In the genomic region with DNA sequence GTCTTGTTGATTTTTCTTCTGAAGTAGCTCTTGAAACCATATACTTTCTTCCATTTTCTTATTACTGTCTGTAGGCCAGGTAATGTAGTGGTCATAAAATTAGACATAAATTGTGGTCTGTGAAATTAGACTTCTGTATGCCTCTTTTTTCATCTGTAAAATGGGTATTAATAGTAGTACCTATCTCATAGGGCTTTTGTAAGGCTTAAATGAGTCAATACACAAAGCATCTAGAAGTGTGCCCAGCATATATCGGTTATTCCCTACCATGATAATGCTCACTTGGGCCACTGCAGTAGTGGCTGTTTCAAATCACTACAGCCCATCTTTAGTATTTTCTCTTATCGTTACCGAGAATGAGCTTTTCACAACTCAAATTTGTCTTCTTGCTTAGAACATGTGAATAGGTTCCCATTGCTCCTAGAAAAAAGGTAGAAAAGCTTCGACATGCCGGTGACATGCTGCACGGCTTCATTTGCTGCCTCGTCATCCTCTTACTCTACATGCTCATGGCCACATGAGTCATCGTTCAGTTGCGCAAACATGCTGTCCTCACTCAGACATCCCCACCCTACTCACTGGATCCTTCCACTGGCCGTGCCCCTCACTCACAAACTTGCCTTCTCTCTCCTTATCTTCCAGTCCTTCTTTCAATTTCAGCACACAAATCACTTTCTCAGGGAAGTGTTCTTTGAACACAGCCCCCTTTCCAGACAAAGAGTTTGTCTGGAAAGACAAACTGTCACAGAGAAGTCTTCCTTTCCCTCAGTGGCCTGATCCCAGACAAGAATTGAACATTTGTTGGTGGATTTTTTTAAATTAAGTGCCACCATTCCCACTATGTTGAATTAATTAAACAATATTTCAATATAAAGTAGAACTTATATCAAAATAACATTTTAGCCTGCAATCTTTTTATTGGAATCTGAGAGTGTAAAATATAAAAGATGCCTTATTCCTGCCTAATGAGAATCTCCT, we compare ENCODE assay signal across 8 cellular contexts. TPM values are rescaled to one million over a fixed set of nuclear protein-coding genes. Genes with fewer than 3 reads are reported as not detected.
DNase-seq lines count a peak whose midpoint lies in the region; ATAC-seq and TF ChIP-seq lines count a peak whose summit lies in the region.

No MANE protein-coding gene starts in this region.

- POLR2A ChIA-PET in BJ (lab: Charles Lee): no interaction called here

- H3K27ac ChIP-seq in colonic mucosa: no peak overlapping the region

- ATAC-seq in natural killer cell treated with Interleukin-12 subunit alpha and Interleukin-12 subunit beta and Interleukin-15 and Interleukin-18, amount 100 ng/mL, for 72 hours: peak; percentile 81 to 82
- ATAC-seq in GM18870 (IDR thresholded peaks at IDR 0.05; ENCODE audit: unreplicated experiment) (no peak), GM18517 (IDR thresholded peaks at IDR 0.05; ENCODE audit: unreplicated experiment) (no peak)

- no peak overlapping the region for H3K4me3 ChIP-seq in BJ (ENCODE audit: low read depth, low read length)
- no peak overlapping the region for H3K4me3 ChIP-seq in colonic mucosa

- H3K4me3 Mint-ChIP-seq in natural killer cell treated with Interleukin-12 subunit alpha and Interleukin-12 subunit beta and Interleukin-15 and Interleukin-18, amount 100 ng/mL, for 72 hours: no peak overlapping the region
- no peak overlapping the region for H3K4me3 Mint-ChIP-seq in activated T-helper 1 cell treated with anti-CD3 and anti-CD28 coated beads, Interleukin-12 subunit alpha, Interleukin-12 subunit beta, Interleukin-2, Interleukin-4 antibody, amounts not matched to agents 30 ng/mL and 10 ng/mL and 1 ng/mL, durations not matched to agents 14 hours and 24 hours and 36 hours

- no peaks in the 10 kb centered on the region for H3K36me3 Mint-ChIP-seq in natural killer cell treated with Interleukin-12 subunit alpha and Interleukin-12 subunit beta and Interleukin-15 and Interleukin-18, amount 100 ng/mL, for 72 hours
- no peaks in the 10 kb centered on the region for H3K36me3 Mint-ChIP-seq in activated T-helper 1 cell treated with anti-CD3 and anti-CD28 coated beads, Interleukin-12 subunit alpha, Interleukin-12 subunit beta, Interleukin-2, Interleukin-4 antibody, amounts not matched to agents 30 ng/mL and 10 ng/mL and 1 ng/mL, durations not matched to agents 14 hours and 24 hours and 36 hours (ENCODE audit: low read depth)

- H3K27me3 Mint-ChIP-seq in natural killer cell treated with Interleukin-12 subunit alpha and Interleukin-12 subunit beta and Interleukin-15 and Interleukin-18, amount 100 ng/mL, for 72 hours: no peaks in the 10 kb centered on the region
- peaks cover 1% of the 10 kb centered on the region for H3K27me3 Mint-ChIP-seq in activated T-helper 1 cell treated with anti-CD3 and anti-CD28 coated beads, Interleukin-12 subunit alpha, Interleukin-12 subunit beta, Interleukin-2, Interleukin-4 antibody, amounts not matched to agents 30 ng/mL and 10 ng/mL and 1 ng/mL, durations not matched to agents 14 hours and 24 hours and 36 hours (ENCODE audit: insufficient read depth)

- no peaks in the 10 kb centered on the region for H3K9me3 Mint-ChIP-seq in natural killer cell treated with Interleukin-12 subunit alpha and Interleukin-12 subunit beta and Interleukin-15 and Interleukin-18, amount 100 ng/mL, for 72 hours
- no peaks in the 10 kb centered on the region for H3K9me3 Mint-ChIP-seq in activated T-helper 1 cell treated with anti-CD3 and anti-CD28 coated beads, Interleukin-12 subunit alpha, Interleukin-12 subunit beta, Interleukin-2, Interleukin-4 antibody, amounts not matched to agents 30 ng/mL and 10 ng/mL and 1 ng/mL, durations not matched to agents 14 hours and 24 hours and 36 hours

- H3K36me3 ChIP-seq in BJ (ENCODE audit: control insufficient read depth, insufficient read depth, low read length) (no peaks in the 10 kb centered on the region), colonic mucosa (no peaks in the 10 kb centered on the region)

- intact Hi-C loops in colonic mucosa (cut with DNase I): loop anchor here (2.0 to 5.0 kb wide), 2 partner anchors 351 to 434 kb away; no protein-coding TSS in a partner anchor
- intact Hi-C loops in activated T-helper 1 cell treated with anti-CD3 and anti-CD28 coated beads, Interleukin-12 subunit alpha, Interleukin-12 subunit beta, Interleukin-2, Interleukin-4 antibody, amounts not matched to agents 30 ng/mL and 10 ng/mL and 1 ng/mL, durations not matched to agents 14 hours and 24 hours and 36 hours (cut with micrococcal nuclease): loop anchor here (1.0 to 5.0 kb wide), 10 partner anchors 29 to 432 kb away; partner anchors contain the start of gene SMIM13

- CTCF ChIA-PET in BJ (lab: Yijun Ruan, JAX): interaction anchor here (0.7 to 3.9 kb wide), 14 partner anchors 12 to 358 kb away, joined by 3 to 45 read pairs (median 4); no protein-coding TSS in a partner anchor

- no peaks in the 10 kb centered on the region for H3K4me1 ChIP-seq in colonic mucosa

- no peak overlapping the region for H3K9ac ChIP-seq in colonic mucosa (ENCODE audit: low read depth in 2 of 2, low read length in 2 of 2)

- peak overlapping the region in 1 of 2 donors; percentile 49 for H3K27ac Mint-ChIP-seq in natural killer cell treated with Interleukin-12 subunit alpha and Interleukin-12 subunit beta and Interleukin-15 and Interleukin-18, amount 100 ng/mL, for 72 hours
- H3K27ac Mint-ChIP-seq in activated T-helper 1 cell treated with anti-CD3 and anti-CD28 coated beads, Interleukin-12 subunit alpha, Interleukin-12 subunit beta, Interleukin-2, Interleukin-4 antibody, amounts not matched to agents 30 ng/mL and 10 ng/mL and 1 ng/mL, durations not matched to agents 14 hours and 24 hours and 36 hours: no peak overlapping the region

- no peaks in the 10 kb centered on the region for H3K27me3 ChIP-seq in BJ (ENCODE audit: control insufficient read depth, insufficient read depth, low read length)
- no peaks in the 10 kb centered on the region for H3K27me3 ChIP-seq in colonic mucosa

- TF ChIP-seq CTCF in BJ (IDR thresholded peaks at IDR 0.05; ENCODE audit: insufficient read depth, low read depth, low read length): no peak
- no peak for TF ChIP-seq CTCF in colonic mucosa (IDR thresholded peaks at IDR 0.05)

- peaks cover 18 to 22% of the 10 kb centered on the region in 2 donors for H3K4me1 Mint-ChIP-seq in natural killer cell treated with Interleukin-12 subunit alpha and Interleukin-12 subunit beta and Interleukin-15 and Interleukin-18, amount 100 ng/mL, for 72 hours (ENCODE audit: low read depth in 2 of 2)
- H3K4me1 Mint-ChIP-seq in activated T-helper 1 cell treated with anti-CD3 and anti-CD28 coated beads, Interleukin-12 subunit alpha, Interleukin-12 subunit beta, Interleukin-2, Interleukin-4 antibody, amounts not matched to agents 30 ng/mL and 10 ng/mL and 1 ng/mL, durations not matched to agents 14 hours and 24 hours and 36 hours (ENCODE audit: low read depth): peaks cover 23% of the 10 kb centered on the region

- peak; percentile 43 for DNase-seq in BJ (ENCODE audit: low read depth)
- peak; percentile 83 for DNase-seq in MV-4-11 (lab: John Stamatoyannopoulos, UW)
- peak; percentile 44 for DNase-seq in colonic mucosa
- no peak for DNase-seq in natural killer cell treated with Interleukin-12 subunit alpha and Interleukin-12 subunit beta and Interleukin-15 and Interleukin-18, amount 100 ng/mL, for 72 hours (ENCODE audit: low spot score)
- DNase-seq in KG1 (lab: John Stamatoyannopoulos, UW): no peak
- no peak for DNase-seq in activated T-helper 1 cell treated with anti-CD3 and anti-CD28 coated beads, Interleukin-12 subunit alpha, Interleukin-12 subunit beta, Interleukin-2, Interleukin-4 antibody, amounts not matched to agents 30 ng/mL and 10 ng/mL and 1 ng/mL, durations not matched to agents 14 hours and 24 hours and 36 hours (ENCODE audit: low spot score)

- no peaks in the 10 kb centered on the region for H3K9me3 ChIP-seq in colonic mucosa

RNA-seq across cellular contexts. Expression of gene ERVFRD-1, which starts 32.2 kb away (rescaled TPM):
- not detected in 2 replicates for polyA plus RNA-seq in BJ (2011; rRNA removed)
- polyA minus RNA-seq in BJ (2011; rRNA and poly(A)+ RNA removed): not detected in 2 replicates
- total RNA-seq in colonic mucosa: under 1 TPM in 1 of 2 donors, not detected in 1; 0.10 TPM
- not detected for total RNA-seq in natural killer cell treated with Interleukin-12 subunit alpha and Interleukin-12 subunit beta and Interleukin-15 and Interleukin-18, amount 100 ng/mL, for 72 hours
- total RNA-seq in activated T-helper 1 cell treated with anti-CD3 and anti-CD28 coated beads, Interleukin-12 subunit alpha, Interleukin-12 subunit beta, Interleukin-2, Interleukin-4 antibody, amounts not matched to agents 30 ng/mL and 10 ng/mL and 1 ng/mL, durations not matched to agents 14 hours and 24 hours and 36 hours: not detected in 2 replicates

RNA-seq across cellular contexts. Expression of gene SMIM13, which starts 50.0 kb away (rescaled TPM):
- 3.0 and 5.3 TPM in 2 replicates for polyA plus RNA-seq in BJ (2011; rRNA removed)
- 2.7 and 3.3 TPM in 2 replicates for polyA minus RNA-seq in BJ (2011; rRNA and poly(A)+ RNA removed)
- total RNA-seq in colonic mucosa: 1 to 10 TPM; 6.3 to 8.0 TPM
- 10 to 100 TPM; 14.2 to 16.0 TPM for total RNA-seq in natural killer cell treated with Interleukin-12 subunit alpha and Interleukin-12 subunit beta and Interleukin-15 and Interleukin-18, amount 100 ng/mL, for 72 hours
- 14.6 and 18.4 TPM in 2 replicates for total RNA-seq in activated T-helper 1 cell treated with anti-CD3 and anti-CD28 coated beads, Interleukin-12 subunit alpha, Interleukin-12 subunit beta, Interleukin-2, Interleukin-4 antibody, amounts not matched to agents 30 ng/mL and 10 ng/mL and 1 ng/mL, durations not matched to agents 14 hours and 24 hours and 36 hours

Comparison
In these comparisons a context has a peak if more than half of its experiments do, and no peak if none do; other contexts are left out.
1. DNase-seq: peak in BJ (single experiment), MV-4-11 (single experiment) and colonic mucosa (single experiment); none in natural killer cell treated with Interleukin-12 subunit alpha and Interleukin-12 subunit beta and Interleukin-15 and Interleukin-18, amount 100 ng/mL, for 72 hours (single experiment), KG1 (single experiment) and activated T-helper 1 cell treated with anti-CD3 and anti-CD28 coated beads, Interleukin-12 subunit alpha, Interleukin-12 subunit beta, Interleukin-2, Interleukin-4 antibody, amounts not matched to agents 30 ng/mL and 10 ng/mL and 1 ng/mL, durations not matched to agents 14 hours and 24 hours and 36 hours (single experiment).
2. ATAC-seq: peak in natural killer cell treated with Interleukin-12 subunit alpha and Interleukin-12 subunit beta and Interleukin-15 and Interleukin-18, amount 100 ng/mL, for 72 hours (2 of 2); none in GM18870 (single experiment) and GM18517 (single experiment).